ENCODE assay signal across 8 cellular contexts in the genomic region with DNA sequence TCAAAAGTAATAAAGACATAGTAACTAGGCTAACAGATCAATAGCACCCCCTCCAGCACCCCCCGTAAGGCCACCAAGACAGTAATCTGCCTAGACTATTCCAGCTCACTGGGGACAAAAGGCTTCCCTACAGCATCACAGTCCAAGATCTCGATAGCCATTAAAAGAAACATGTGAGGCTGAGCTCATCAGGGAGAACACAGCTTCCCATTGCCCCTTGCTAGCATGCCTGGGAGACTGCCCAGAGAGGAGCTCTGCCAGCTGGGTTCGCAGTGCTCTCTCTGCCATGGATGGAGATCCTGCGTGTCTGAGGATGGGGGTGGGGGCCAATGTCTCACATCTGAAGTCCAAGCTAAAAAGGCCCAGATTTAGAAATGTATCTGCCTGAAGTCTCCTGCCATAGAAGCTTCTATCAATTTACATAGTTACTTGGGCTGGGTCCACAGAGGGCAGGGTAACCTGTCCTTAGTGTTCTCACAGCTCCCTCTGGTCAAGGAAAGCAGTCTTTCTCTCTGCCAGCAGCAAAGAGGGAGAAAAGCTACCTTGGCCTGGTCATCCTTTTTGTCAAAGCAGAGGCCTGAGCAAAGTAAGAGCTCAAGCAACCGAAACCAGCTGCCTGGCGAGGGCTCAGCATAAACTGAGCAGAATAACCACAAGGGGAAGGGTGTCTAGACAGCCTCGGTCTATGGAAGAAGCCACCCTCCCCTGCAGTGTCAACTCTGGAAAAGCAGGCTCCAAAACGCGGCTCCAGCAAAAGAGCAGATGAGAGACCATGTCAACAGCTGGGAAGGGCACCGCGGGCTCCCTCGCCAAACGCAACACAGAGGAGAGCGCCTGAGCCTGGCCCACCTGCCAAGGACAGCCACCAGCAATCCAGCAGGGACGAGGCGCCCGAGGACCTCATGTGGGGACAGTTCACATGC. TPM values are rescaled to one million over a fixed set of nuclear protein-coding genes. Genes with fewer than 3 reads are reported as not detected.
A peak's percentile ranks its signal among the peaks of the same experiment; 100 is the strongest.
DNase-seq lines count a peak whose midpoint lies in the region; ATAC-seq, FAIRE-seq and TF ChIP-seq lines count a peak whose summit lies in the region.

No MANE protein-coding gene starts in this region.

- CTCF ChIA-PET in GM12878 (lab: Yijun Ruan, JAX) (interaction anchor here (1.1 to 1.5 kb wide), 6 partner anchors 9 to 333 kb away, joined by 3 to 5 read pairs (median 3); no protein-coding TSS in a partner anchor), HepG2 (lab: Yijun Ruan, JAX; ENCODE audit: low intra/inter-chr PET ratio, low total read pairs) (no interaction called here)

- DNase-seq in GM12878 (ENCODE audit: low read depth, low spot score) (no peak), HepG2 (ENCODE audit: low spot score) (no peak), tibial artery (peak; percentile 89 to 96), GM13977 (ENCODE audit: low spot score) (no peak), RCC 7860 (ENCODE audit: low spot score) (no peak), 8988T (no peak)

- peak overlapping the region; percentile 64; the same call in 1 of the 2 replicates for H3K4me2 ChIP-seq in GM12878 (ENCODE audit: control insufficient read depth, insufficient read depth)
- peak overlapping the region; percentile 15; the same call in 1 of the 2 replicates for H3K4me2 ChIP-seq in HepG2 (ENCODE audit: low read depth, low read length)

- no peak for TF ChIP-seq RAD21 in GM12878 (IDR thresholded peaks at IDR 0.05; ENCODE audit: insufficient read depth, low read depth, low read length)
- no peak for TF ChIP-seq RAD21 in HepG2 (CRISPR knock-in tag; IDR thresholded peaks at IDR 0.05)

- intact Hi-C loops in GM12878 (cut with micrococcal nuclease; ENCODE audit: unreplicated experiment), result loop anchor here (5.0 kb wide), 1 partner anchor 91 kb away; no protein-coding TSS in a partner anchor
- intact Hi-C loops in HepG2 (cut with micrococcal nuclease; ENCODE audit: unreplicated experiment), result loop anchor here (5.0 kb wide), 1 partner anchor 76 kb away; no protein-coding TSS in a partner anchor
- intact Hi-C loops in tibial artery (cut with DNase I; ENCODE audit: low total_unique reads), result no loop called here

- FAIRE-seq in GM12878 (lab: Jason Lieb, UNC) (no peak), HepG2 (lab: Jason Lieb, UNC) (no peak), RCC 7860 (lab: Jason Lieb, UNC) (no peak)

- H3K27ac ChIP-seq in GM12878 (ENCODE audit: control insufficient read depth, insufficient read depth) (no peak overlapping the region), HepG2 (ENCODE audit: extremely low read length, insufficient read depth, low read length) (peak overlapping the region; percentile 99), tibial artery (peak overlapping the region; percentile 91 to 99)

- peak; percentile 46 for ATAC-seq in GM18502 (IDR thresholded peaks at IDR 0.05; ENCODE audit: poor library complexity, unreplicated experiment)
- ATAC-seq in HG03432 (IDR thresholded peaks at IDR 0.05; ENCODE audit: unreplicated experiment), result peak; percentile 45
- ATAC-seq in GM12878, result peak; percentile 35
- peak; percentile 7; the same call in 1 of the 3 replicates for ATAC-seq in HepG2

- RAD21 ChIA-PET in GM12878 (lab: Charles Lee; ENCODE audit: unreplicated experiment), result interaction anchor here (0.6 to 4.0 kb wide), 5 partner anchors 8 to 79 kb away, joined by 3 to 23 read pairs (median 5); no protein-coding TSS in a partner anchor

- H3K27me3 ChIP-seq in GM12878 (replicated peaks in 1 of 2; ENCODE audit: control insufficient read depth in 2 of 2, insufficient read depth in 2 of 2, low read length in 1 of 2) (no peaks in the 10 kb centered on the region), HepG2 (ENCODE audit: control insufficient read depth in 1 of 2, insufficient read depth in 2 of 2, low read length in 2 of 2) (no peaks in the 10 kb centered on the region), tibial artery (no peaks in the 10 kb centered on the region)

- H3K9ac ChIP-seq in GM12878 (ENCODE audit: control insufficient read depth, insufficient read depth, low read length) (no peak overlapping the region), HepG2 (ENCODE audit: insufficient read depth, low read depth, low read length) (peak overlapping the region; percentile 32)

- no peak overlapping the region for H3K4me3 ChIP-seq in GM12878
- no peak overlapping the region; a peak in 1 of 6 replicates for H3K4me3 ChIP-seq in HepG2 (replicated peaks in 1 of 3; ENCODE audit: insufficient read depth in 1 of 3, low read depth in 2 of 3, low read length in 3 of 3)
- H3K4me3 ChIP-seq in tibial artery, result peak overlapping the region; percentile 4 to 25

- TF ChIP-seq CTCF in GM12878 (IDR thresholded peaks at IDR 0.05 in 2 of 3, conservative IDR thresholded peaks at IDR 0.05 in 1 of 3; ENCODE audit: control insufficient read depth in 2 of 3, extremely low read depth in 1 of 3, insufficient read depth in 1 of 3, low read depth in 3 of 3, low read length in 3 of 3), result no peak
- no peak for TF ChIP-seq CTCF in HepG2 (CRISPR knock-in tag; IDR thresholded peaks at IDR 0.05)
- no peak for TF ChIP-seq CTCF in tibial artery (IDR thresholded peaks at IDR 0.05)
- no peak for TF ChIP-seq CTCF in GM13977 (IDR thresholded peaks at IDR 0.05; ENCODE audit: extremely low read depth, insufficient read depth, missing control alignments)

- H4K20me1 ChIP-seq in GM12878 (ENCODE audit: control insufficient read depth, insufficient read depth) (no peaks in the 10 kb centered on the region), HepG2 (ENCODE audit: insufficient read depth, low read length) (no peaks in the 10 kb centered on the region)

- 74% methylated on average over 17 of the region's 17 CpGs for WGBS in GM12878 (ENCODE audit: insufficient coverage, insufficient replicate concordance, low lambda C conversion rate, missing lambda C conversion rate)
- 79% methylated on average over 7 of the region's 17 CpGs for WGBS in HepG2 (ENCODE audit: low lambda C conversion rate)

- H2AFZ ChIP-seq in GM12878 (ENCODE audit: control insufficient read depth, low read depth, low read length) (no peak overlapping the region), HepG2 (ENCODE audit: low read length) (no peak overlapping the region)

- SMC1A ChIA-PET in GM12878 (lab: Charles Lee; ENCODE audit: uncharacterized antibody, unreplicated experiment), result interaction anchor here (0.8 to 6.6 kb wide), 7 partner anchors 8 to 205 kb away, joined by 3 to 62 read pairs (median 4); no protein-coding TSS in a partner anchor

- H3K36me3 ChIP-seq in GM12878 (ENCODE audit: control insufficient read depth in 2 of 2, insufficient read depth in 2 of 2, low read length in 1 of 2), result no peaks in the 10 kb centered on the region
- no peaks in the 10 kb centered on the region for H3K36me3 ChIP-seq in HepG2 (replicated peaks in 1 of 2; ENCODE audit: control insufficient read depth in 1 of 2, insufficient read depth in 2 of 2, low read length in 2 of 2)
- H3K36me3 ChIP-seq in tibial artery, result no peaks in the 10 kb centered on the region

- peaks cover 9% of the 10 kb centered on the region for H3K9me3 ChIP-seq in GM12878 (replicated peaks; ENCODE audit: control insufficient read depth, insufficient read depth, low read length)
- no peaks in the 10 kb centered on the region for H3K9me3 ChIP-seq in HepG2 (ENCODE audit: low read length)
- H3K9me3 ChIP-seq in tibial artery, result no peaks in the 10 kb centered on the region

- H3K4me1 ChIP-seq in GM12878 (ENCODE audit: control insufficient read depth, insufficient read depth, low read length) (peaks cover 41% of the 10 kb centered on the region), HepG2 (ENCODE audit: insufficient read depth, low read length) (peaks cover 91% of the 10 kb centered on the region), tibial artery (peaks cover 0 to 100% (median 86%) of the 10 kb centered on the region in 4 donors)

- TF ChIP-seq EP300 in GM12878 (IDR thresholded peaks at IDR 0.05; ENCODE audit: borderline replicate concordance in 1 of 2, control insufficient read depth in 1 of 2, low read depth in 2 of 2, low read length in 2 of 2), result no peak
- TF ChIP-seq EP300 in HepG2 (IDR thresholded peaks at IDR 0.05; ENCODE audit: low read depth in 2 of 2, low read length in 2 of 2), result no peak
- no peak for TF ChIP-seq EP300 in HepG2 (CRISPR knock-in tag; IDR thresholded peaks at IDR 0.05; ENCODE audit: borderline replicate concordance)

- no peak for TF ChIP-seq POLR2A in GM12878 (IDR thresholded peaks at IDR 0.05; ENCODE audit: low read depth, low read length)
- no peak for TF ChIP-seq POLR2A in HepG2 (IDR thresholded peaks at IDR 0.05; ENCODE audit: insufficient read depth in 1 of 2, low read depth in 2 of 2, low read length in 2 of 2)

- POLR2A ChIA-PET in GM12878 (lab: Charles Lee), result interaction anchor here (1.3 to 1.8 kb wide), 3 partner anchors 8 to 14 kb away, joined by 4 to 8 read pairs (median 5); no protein-coding TSS in a partner anchor
- POLR2A ChIA-PET in HepG2 (lab: Yijun Ruan, JAX), result interaction anchor here (0.9 to 4.1 kb wide), 5 partner anchors 8 to 20 kb away, joined by 3 to 26 read pairs (median 7); no protein-coding TSS in a partner anchor

- BruUV-seq in GM12878 (replicated peaks; lab: Mats Ljungman, UMichigan) (no TSS peak), HepG2 (replicated peaks; lab: Mats Ljungman, UMichigan) (no TSS peak)

- in situ Hi-C loops in GM12878 (cut with MboI) (no loop called here), HepG2 (cut with HindIII; ENCODE audit: extremely low pct_ligation_motif_present, low pct_unique_long_range_greater_than_20kb) (no loop called here), GM13977 (cut with MboI; ENCODE audit: low pct_unique_long_range_greater_than_20kb, low sequenced_read_pairs, unreplicated experiment) (no loop called here)

- H3K79me2 ChIP-seq in GM12878 (ENCODE audit: control insufficient read depth, insufficient read depth, low read length) (peaks cover 5% of the 10 kb centered on the region; the same call in 1 of the 2 replicates), HepG2 (ENCODE audit: insufficient read depth, low read length) (peaks cover 86% of the 10 kb centered on the region)

RNA-seq across cellular contexts. Expression of a gene that starts 17.6 kb away (rescaled TPM):
- total RNA-seq in GM12878 (2013; cell fraction: nucleolus; rRNA removed), result 4.9 and 5.9 TPM in 2 replicates
- total RNA-seq in GM12878 (2014; rRNA removed) (10.5 and 11.8 TPM in 2 replicates), GM12878 (2014; rRNA removed; fragmentation: Illumina TruSeq; extraction: Trizol) (5.8 and 6.5 TPM in 2 replicates), GM12878 (2021) (11.2 and 12.5 TPM in 2 replicates), HepG2 (2016; rRNA removed; fragmentation: Illumina TruSeq; extraction: Trizol) (16.3 and 24.8 TPM in 2 replicates)
- 12.4 TPM for polyA plus RNA-seq in GM12878 (2011; ENCODE audit: low read depth)
- polyA plus RNA-seq in GM12878 (2011; rRNA removed) (12.3 and 16.4 TPM in 2 replicates), GM12878 (2014; fragmentation: Illumina TruSeq; extraction: Trizol) (11.4 and 15.6 TPM in 2 replicates), GM12878 (2014; fragmentation: Nextera tagmentation; extraction: Ambion mirVana) (1 to 10 TPM in 1 of 2 experiments, under 1 TPM in 1; 0.84 to 2.5 TPM), GM12878 (2014; rRNA removed) (7.2 and 9.7 TPM in 2 replicates), GM12878 (2016; fragmentation: Nextera tagmentation; extraction: Ambion mirVana) (1 to 10 TPM; 4.5 to 5.2 TPM), HepG2 (2011; rRNA removed) (17.8 and 23.5 TPM in 2 replicates)
- 17.1 and 18.0 TPM in 2 replicates for polyA plus RNA-seq in GM12878 (2011; cell fraction: cytosol; rRNA removed)
- polyA plus RNA-seq in GM12878 (2011; cell fraction: nucleus; rRNA removed), result 52.5 and 61.5 TPM in 2 replicates
- 8.3 and 10.2 TPM in 2 replicates for polyA plus RNA-seq in GM12878 (2012)
- 44.8 and 51.0 TPM in 2 replicates for polyA minus RNA-seq in GM12878 (2011; rRNA and poly(A)+ RNA removed)
- polyA minus RNA-seq in GM12878 (2011; cell fraction: cytosol; rRNA and poly(A)+ RNA removed), result 13.2 and 15.9 TPM in 2 replicates
- 33.5 and 46.4 TPM in 2 replicates for polyA minus RNA-seq in GM12878 (2011; cell fraction: nucleus; rRNA and poly(A)+ RNA removed)
- total RNA-seq in HepG2 (2016; cell fraction: cytosol; rRNA removed; fragmentation: Illumina TruSeq; extraction: Trizol; ENCODE audit: low read depth), result 24.3 and 29.3 TPM in 2 replicates
- total RNA-seq in HepG2 (2016; cell fraction: insoluble cytoplasmic fraction; rRNA removed; fragmentation: Illumina TruSeq; extraction: Trizol), result 14.1 and 27.5 TPM in 2 replicates
- total RNA-seq in HepG2 (2016; cell fraction: membrane; rRNA removed; fragmentation: Illumina TruSeq; extraction: Trizol), result 13.9 and 14.8 TPM in 2 replicates
- 30.1 and 36.3 TPM in 2 replicates for total RNA-seq in HepG2 (2016; cell fraction: nucleus; rRNA removed; fragmentation: Illumina TruSeq; extraction: Trizol)
- polyA plus RNA-seq in HepG2 (2011; cell fraction: cytosol; rRNA removed), result 15.1 TPM in 2 replicates
- 38.4 and 48.0 TPM in 2 replicates for polyA plus RNA-seq in HepG2 (2011; cell fraction: nucleus; rRNA removed)
- 18.0 and 20.2 TPM in 2 replicates for polyA plus RNA-seq in HepG2 (2012)
- 0.89 and 1.1 TPM in 2 replicates for polyA plus RNA-seq in HepG2 (2016; cell fraction: cytosol; fragmentation: Illumina TruSeq; extraction: Trizol; ENCODE audit: low read depth)
- polyA plus RNA-seq in HepG2 (2016; cell fraction: insoluble cytoplasmic fraction; fragmentation: Illumina TruSeq; extraction: Trizol; ENCODE audit: low read depth), result 10.0 and 13.0 TPM in 2 replicates
- polyA plus RNA-seq in HepG2 (2016; cell fraction: membrane; fragmentation: Illumina TruSeq; extraction: Trizol; ENCODE audit: low read depth), result 3.6 and 4.4 TPM in 2 replicates
- 39.1 and 41.4 TPM in 2 replicates for polyA plus RNA-seq in HepG2 (2016; cell fraction: nucleus; fragmentation: Illumina TruSeq; extraction: Trizol; ENCODE audit: insufficient read depth, low read depth)
- polyA minus RNA-seq in HepG2 (2011; rRNA and poly(A)+ RNA removed; ENCODE audit: low replicate concordance), result 0.94 and 60.0 TPM in 2 replicates
- 12.2 and 17.4 TPM in 2 replicates for polyA minus RNA-seq in HepG2 (2011; cell fraction: cytosol; rRNA and poly(A)+ RNA removed)
- polyA minus RNA-seq in HepG2 (2011; cell fraction: nucleus; rRNA and poly(A)+ RNA removed), result 26.6 and 27.2 TPM in 2 replicates

Comparison
In these comparisons a context has a peak if more than half of its experiments do, and no peak if none do; other contexts are left out.
1. DNase-seq: peak in tibial artery (2 of 2); none in GM12878 (single experiment), HepG2 (single experiment), GM13977 (single experiment), RCC 7860 (single experiment) and 8988T (single experiment).
2. H3K4me3 ChIP-seq: peak in tibial artery (2 of 2); none in GM12878 (single experiment) and HepG2 (0 of 3).
3. Peak in every context shown above with its lines, with median percentiles within 50 percentile points of each other: ATAC-seq.